Comparison of ENCODE assay signal across 8 cellular contexts in genomic region chr3:53255775-53256703, GRCh38. TPM values are rescaled to one million over a fixed set of nuclear protein-coding genes. Genes with fewer than 3 reads are reported as not detected.
DNase-seq lines count a peak whose midpoint lies in the region; ATAC-seq and TF ChIP-seq lines count a peak whose summit lies in the region.

Gene TKT (minus strand): TSS chr3:53256022. CDS start chr3:53255942, 80 bp downstream.

- H3K36me3 ChIP-seq in A673 (ENCODE audit: insufficient read depth, low read length, poor library complexity, severe bottlenecking), result no peaks in the 10 kb centered on the region

- no peaks in the 10 kb centered on the region for H3K4me1 ChIP-seq in A673 (ENCODE audit: insufficient read depth, low read length, poor library complexity, severe bottlenecking)

- H3K4me3 ChIP-seq in A673 (ENCODE audit: low read depth, low read length, poor library complexity, severe bottlenecking), result peak within 1 kb of the TSS; percentile 83

- no peaks in the 10 kb centered on the region for H3K27me3 ChIP-seq in A673 (replicated peaks; ENCODE audit: insufficient read depth, low read depth, low read length, poor library complexity)

- CTCF ChIA-PET in A673 (lab: Charles Lee), result no interaction called here

- DNase-seq in A673 (ENCODE audit: low spot score) (peak; percentile 81), NCI-H345 (lab: John Stamatoyannopoulos, UW) (peak; percentile 77), left colon (peak; percentile 89 to 93)
- DNase-seq in activated CD4-positive, alpha-beta T cell treated with anti-CD3 and anti-CD28 coated beads for 4 hours, result peak; percentile 77 to 82
- peak; percentile 68 to 83 for DNase-seq in stimulated activated CD4-positive, alpha-beta T cell treated with anti-CD3 and anti-CD28 coated beads, Interleukin-1b, Interleukin-23, amount 100 ng/mL, for 4 hours (ENCODE audit: low read depth in 2 of 2)

- POLR2A ChIA-PET in A673 (lab: Charles Lee; ENCODE audit: low non-redundant PET), result interaction anchor here (0.6 kb wide), 2 partner anchors 9 to 432 kb away, joined by 3 to 6 read pairs; no protein-coding TSS in a partner anchor

- TF ChIP-seq CTCF in A673 (conservative IDR thresholded peaks at IDR 0.05; ENCODE audit: low read depth, low read length), result no peak

- BruUV-seq in A673 (replicated peaks; lab: Mats Ljungman, UMichigan), result no TSS peak

- H3K9me3 ChIP-seq in A673 (ENCODE audit: low read depth, low read length, poor library complexity, severe bottlenecking), result no peaks in the 10 kb centered on the region

- H3K27ac ChIP-seq in A673 (ENCODE audit: low read depth, low read length, poor library complexity, severe bottlenecking) (peak within 1 kb of the TSS; percentile 82), cingulate gyrus (ENCODE audit: low read depth, low read length) (peak within 1 kb of the TSS; percentile 55)

- intact Hi-C loops in A673 (cut with micrococcal nuclease; ENCODE audit: unreplicated experiment) (no loop called here), left colon (cut with DNase I, micrococcal nuclease) (no loop called here)

- ATAC-seq in GM18520 (IDR thresholded peaks at IDR 0.05; ENCODE audit: unreplicated experiment) (peak; percentile 38), HG03064 (IDR thresholded peaks at IDR 0.05; ENCODE audit: low read depth, unreplicated experiment) (peak; percentile 50), left colon (peak; percentile 80)

RNA-seq across cellular contexts. Expression of gene TKT, which starts in this region (rescaled TPM):
- total RNA-seq in A673 (2021) (186 and 196 TPM in 2 replicates), left colon (100 to 1,000 TPM; 170 to 242 TPM)

Comparison
In these comparisons a context has a peak if more than half of its experiments do, and no peak if none do; other contexts are left out.
1. Peak in every context shown above with its lines: DNase-seq, ATAC-seq, H3K4me3 ChIP-seq and H3K27ac ChIP-seq.